15 cellular contexts compared by ENCODE assay signal in the genomic region with DNA sequence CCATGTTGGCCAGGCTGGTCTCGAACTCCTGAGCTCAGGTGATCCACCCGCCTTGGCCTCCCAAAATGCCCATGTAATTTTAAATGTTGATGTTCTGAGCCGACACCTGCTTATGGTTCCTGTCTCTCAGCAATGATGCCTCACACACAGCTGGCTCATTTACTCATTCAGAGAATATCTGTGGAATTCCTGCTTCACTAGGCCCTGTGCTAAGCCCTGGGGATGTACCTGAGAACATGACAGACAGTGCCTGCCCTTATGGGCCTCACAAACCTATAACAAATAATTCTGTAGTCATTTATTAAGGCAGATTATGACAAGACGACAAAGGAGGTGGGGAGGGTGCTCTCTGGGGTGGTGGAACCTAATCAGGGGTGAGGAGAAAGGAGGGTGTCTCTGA.
DNase-seq lines count a peak whose midpoint lies in the region; ATAC-seq and TF ChIP-seq lines count a peak whose summit lies in the region.
"Had no signal": no experiment of that assay in that cellular context is flagged by ENCODE, and none has a peak within 500 bp of the region (broad histone marks: within the 10 kb centered on the region; RNA-seq: fewer than 3 reads in every experiment).

No MANE protein-coding gene starts in this region.

- CTCF ChIA-PET in activated CD4-positive, alpha-beta memory T cell treated with anti-CD3 and anti-CD28 coated beads for 36 hours (lab: Charles Lee), result interaction anchor here (3.1 kb wide), 1 partner anchor 12 kb away, joined by 13 read pairs; no protein-coding TSS in a partner anchor
- CTCF ChIA-PET in HEK293T (lab: Yijun Ruan, JAX), result no interaction called here

- no peaks in the 10 kb centered on the region for H3K27me3 Mint-ChIP-seq in activated CD4-positive, alpha-beta memory T cell treated with anti-CD3 and anti-CD28 coated beads for 36 hours
- H3K27me3 Mint-ChIP-seq in natural killer cell treated with Interleukin-12 subunit alpha and Interleukin-12 subunit beta and Interleukin-15 and Interleukin-18, amount 100 ng/mL, for 72 hours, result no peaks in the 10 kb centered on the region
- H3K27me3 Mint-ChIP-seq: IgD-negative memory B cell had no signal

- no peaks in the 10 kb centered on the region for H3K9me3 Mint-ChIP-seq in activated CD4-positive, alpha-beta memory T cell treated with anti-CD3 and anti-CD28 coated beads for 36 hours
- H3K9me3 Mint-ChIP-seq in natural killer cell treated with Interleukin-12 subunit alpha and Interleukin-12 subunit beta and Interleukin-15 and Interleukin-18, amount 100 ng/mL, for 72 hours, result peaks cover 5% of the 10 kb centered on the region

- intact Hi-C loops in activated CD4-positive, alpha-beta memory T cell treated with anti-CD3 and anti-CD28 coated beads for 36 hours (cut with micrococcal nuclease), result loop anchor here (1.0 to 10.0 kb wide), 4 partner anchors 12 to 355 kb away; no protein-coding TSS in a partner anchor

- H3K27ac Mint-ChIP-seq in activated CD4-positive, alpha-beta memory T cell treated with anti-CD3 and anti-CD28 coated beads for 36 hours, result peak overlapping the region; percentile 96
- H3K27ac Mint-ChIP-seq in natural killer cell treated with Interleukin-12 subunit alpha and Interleukin-12 subunit beta and Interleukin-15 and Interleukin-18, amount 100 ng/mL, for 72 hours, result peak overlapping the region; percentile 98

- H3K4me3 Mint-ChIP-seq in activated CD4-positive, alpha-beta memory T cell treated with anti-CD3 and anti-CD28 coated beads for 36 hours, result peak overlapping the region; percentile 26
- peak overlapping the region; percentile 73 for H3K4me3 Mint-ChIP-seq in natural killer cell treated with Interleukin-12 subunit alpha and Interleukin-12 subunit beta and Interleukin-15 and Interleukin-18, amount 100 ng/mL, for 72 hours

- H3K36me3 Mint-ChIP-seq in activated CD4-positive, alpha-beta memory T cell treated with anti-CD3 and anti-CD28 coated beads for 36 hours, result peaks cover 10% of the 10 kb centered on the region
- peaks cover 32% of the 10 kb centered on the region for H3K36me3 Mint-ChIP-seq in natural killer cell treated with Interleukin-12 subunit alpha and Interleukin-12 subunit beta and Interleukin-15 and Interleukin-18, amount 100 ng/mL, for 72 hours
- H3K36me3 Mint-ChIP-seq: IgD-negative memory B cell had no signal

- POLR2A ChIA-PET in activated CD4-positive, alpha-beta memory T cell treated with anti-CD3 and anti-CD28 coated beads for 36 hours (lab: Charles Lee), result interaction anchor here (0.7 to 3.3 kb wide), 4 partner anchors 9 to 1229 kb away, joined by 4 to 20 read pairs (median 5); no protein-coding TSS in a partner anchor
- POLR2A ChIA-PET in HEK293T (lab: Yijun Ruan, JAX), result no interaction called here

- ATAC-seq in GM21717 (IDR thresholded peaks at IDR 0.05; ENCODE audit: unreplicated experiment), result peak; percentile 50
- ATAC-seq in natural killer cell treated with Interleukin-12 subunit alpha and Interleukin-12 subunit beta and Interleukin-15 and Interleukin-18, amount 100 ng/mL, for 72 hours, result no peak

- H3K4me1 Mint-ChIP-seq in activated CD4-positive, alpha-beta memory T cell treated with anti-CD3 and anti-CD28 coated beads for 36 hours (ENCODE audit: low read depth), result peaks cover 88% of the 10 kb centered on the region
- peaks cover 89 to 92% of the 10 kb centered on the region in 2 donors for H3K4me1 Mint-ChIP-seq in natural killer cell treated with Interleukin-12 subunit alpha and Interleukin-12 subunit beta and Interleukin-15 and Interleukin-18, amount 100 ng/mL, for 72 hours (ENCODE audit: low read depth in 2 of 2)

- DNase-seq in DMS53 (lab: John Stamatoyannopoulos, UW) (peak; percentile 10), DMS53 treated with DMSO at 0.1 percent for 48 hours (lab: John Stamatoyannopoulos, UW; ENCODE audit: unreplicated experiment) (no peak), AML-193 (lab: John Stamatoyannopoulos, UW) (no peak), hippocampal formation (lab: John Stamatoyannopoulos, UW) (no peak), HEK293T (ENCODE audit: extremely low spot score) (no peak)
- peak; percentile 63 for DNase-seq in activated CD4-positive, alpha-beta memory T cell treated with anti-CD3 and anti-CD28 coated beads for 36 hours
- no peak for DNase-seq in natural killer cell treated with Interleukin-12 subunit alpha and Interleukin-12 subunit beta and Interleukin-15 and Interleukin-18, amount 100 ng/mL, for 72 hours (ENCODE audit: low spot score)
- DNase-seq: amygdala, dorsolateral prefrontal cortex, NCI-H146, NCI-H524 treated with DMSO at 0.1 percent for 48 hours, RPMI8226, T1000 had no signal

TF ChIP-seq in HEK293T, 16 proteins besides CTCF, POLR2A, EP300 and RAD21:
- TF ChIP-seq FOXK2 (IDR thresholded peaks at IDR 0.05) (no peak), BHLHE40 (IDR thresholded peaks at IDR 0.05; ENCODE audit: borderline replicate concordance) (no peak), FOXM1 (IDR thresholded peaks at IDR 0.05; ENCODE audit: borderline replicate concordance) (no peak)

Comparison
In these comparisons a context has a peak if more than half of its experiments do, and no peak if none do; other contexts are left out.
1. DNase-seq: peak in DMS53 (single experiment) and activated CD4-positive, alpha-beta memory T cell treated with anti-CD3 and anti-CD28 coated beads for 36 hours (single experiment); none in DMS53 treated with DMSO at 0.1 percent for 48 hours (single experiment), natural killer cell treated with Interleukin-12 subunit alpha and Interleukin-12 subunit beta and Interleukin-15 and Interleukin-18, amount 100 ng/mL, for 72 hours (single experiment), AML-193 (0 of 2), hippocampal formation (0 of 2) and HEK293T (single experiment).